Comparison of ENCODE assay signal across 34 cellular contexts in the genomic region with DNA sequence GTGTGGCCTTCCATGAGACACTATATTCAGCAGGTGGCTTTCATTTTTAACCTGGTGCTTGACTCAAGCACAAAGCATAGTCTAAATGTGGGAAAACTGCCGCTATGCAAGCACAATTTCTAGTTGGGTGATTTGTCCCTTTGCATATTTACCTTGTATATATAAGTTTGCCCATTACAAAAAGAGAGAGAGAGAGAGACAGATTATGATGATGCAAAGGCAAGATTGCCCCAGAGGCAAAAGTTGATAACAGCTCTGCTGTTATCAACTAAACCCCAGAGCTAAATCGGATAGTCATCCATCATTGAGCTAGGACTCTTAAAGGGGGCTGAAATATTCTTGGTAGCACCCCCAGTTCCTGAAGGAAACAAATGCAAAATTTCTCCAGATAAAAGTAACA.
"Had no signal": no experiment of that assay in that cellular context is flagged by ENCODE, and none has a peak within 500 bp of the region (broad histone marks: within the 10 kb centered on the region; RNA-seq: fewer than 3 reads in every experiment).

No MANE protein-coding gene starts in this region.

- H3K36me3 Mint-ChIP-seq: activated CD4-positive, alpha-beta memory T cell treated with anti-CD3 and anti-CD28 coated beads for 36 hours; activated CD8-positive, alpha-beta memory T cell treated with anti-CD3 and anti-CD28 coated beads, Interleukin-2, amount 10 ng/mL, durations not matched to agents 7 days and 5 days; activated naive CD8-positive, alpha-beta T cell had no signal

- H3K27me3 Mint-ChIP-seq: activated naive CD8-positive, alpha-beta T cell had no signal

- FAIRE-seq: astrocyte, bronchial epithelial cell, frontal cortex had no signal

- H3K27ac Mint-ChIP-seq: activated CD4-positive, alpha-beta memory T cell treated with anti-CD3 and anti-CD28 coated beads for 36 hours; activated CD4-positive, alpha-beta T cell treated with anti-CD3 and anti-CD28 coated beads for 36 hours; activated CD4-positive, alpha-beta T cell treated with anti-CD3 and anti-CD28 coated beads, Interleukin-2, amount 10 ng/mL, durations not matched to agents 24 days and 14 days; activated CD8-positive, alpha-beta memory T cell treated with anti-CD3 and anti-CD28 coated beads, Interleukin-2, amount 10 ng/mL, durations not matched to agents 7 days and 5 days; activated CD8-positive, alpha-beta T cell treated with anti-CD3 and anti-CD28 coated beads, Interleukin-2, amount 10 ng/mL, durations not matched to agents 7 days and 5 days; activated naive CD8-positive, alpha-beta T cell; activated T-cell treated with anti-CD3 and anti-CD28 coated beads, Interleukin-2, amount 50 U/mL, for 72 hours; dendritic cell treated with granulocyte-macrophage colony-stimulating factor and Interleukin-4, amounts not matched to agents 40 ng/mL and 50 ng/mL, for 4 days; endodermal cell; T-helper 17 cell; T-helper 2 cell treated with Interferon-gamma antibody and Interleukin-4, amounts not matched to agents 5 μg/mL and 100 μg/mL, for 36 hours had no signal

- H3K9me3 Mint-ChIP-seq: activated CD4-positive, alpha-beta memory T cell treated with anti-CD3 and anti-CD28 coated beads for 36 hours; activated CD4-positive, alpha-beta T cell treated with anti-CD3 and anti-CD28 coated beads, Interleukin-2, amount 10 ng/mL, durations not matched to agents 24 days and 14 days; activated T-cell treated with anti-CD3 and anti-CD28 coated beads, Interleukin-2, amount 50 U/mL, for 72 hours; central memory CD8-positive, alpha-beta T cell; dendritic cell treated with granulocyte-macrophage colony-stimulating factor and Interleukin-4, amounts not matched to agents 40 ng/mL and 50 ng/mL, for 4 days; endodermal cell; T-helper 2 cell treated with Interferon-gamma antibody and Interleukin-4, amounts not matched to agents 5 μg/mL and 100 μg/mL, for 36 hours had no signal

- H3K9me3 ChIP-seq: heart left ventricle had no signal

- H3K27me3 ChIP-seq: brain microvascular endothelial cell, dorsolateral prefrontal cortex, heart left ventricle had no signal

- H3K36me3 ChIP-seq: brain microvascular endothelial cell, heart left ventricle had no signal

- H3K4me1 Mint-ChIP-seq: activated CD4-positive, alpha-beta T cell treated with anti-CD3 and anti-CD28 coated beads for 36 hours; activated CD4-positive, alpha-beta T cell treated with anti-CD3 and anti-CD28 coated beads, Interleukin-2, amount 10 ng/mL, durations not matched to agents 24 days and 14 days; activated CD8-positive, alpha-beta memory T cell treated with anti-CD3 and anti-CD28 coated beads, Interleukin-2, amount 10 ng/mL, durations not matched to agents 7 days and 5 days; central memory CD8-positive, alpha-beta T cell; T-helper 17 cell had no signal

- H3K4me3 ChIP-seq: coronary artery, dorsolateral prefrontal cortex had no signal

- DNase-seq: activated CD4-positive, alpha-beta memory T cell treated with anti-CD3 and anti-CD28 coated beads for 36 hours; activated CD4-positive, alpha-beta T cell treated with anti-CD3 and anti-CD28 coated beads for 36 hours; activated CD4-positive, alpha-beta T cell treated with anti-CD3 and anti-CD28 coated beads, Interleukin-2, amount 10 ng/mL, durations not matched to agents 24 days and 14 days; activated CD4-positive, CD25-positive, alpha-beta regulatory T cell; activated CD4-positive, CD25-positive, alpha-beta regulatory T cell treated with anti-CD3 and anti-CD28 coated beads, Interleukin-2, amount 50 U/mL, for 72 hours; activated CD8-positive, alpha-beta memory T cell treated with anti-CD3 and anti-CD28 coated beads, Interleukin-2, amount 10 ng/mL, durations not matched to agents 7 days and 5 days; activated CD8-positive, alpha-beta memory T cell treated with anti-CD3 and anti-CD28 coated beads, Interleukin-2, amount 50 U/mL, for 4 hours; activated CD8-positive, alpha-beta T cell treated with anti-CD3 and anti-CD28 coated beads, Interleukin-2, amount 10 ng/mL, durations not matched to agents 7 days and 5 days; activated effector memory CD4-positive, alpha-beta T cell treated with Interleukin-2 at 50 U/mL for 16 hours; activated gamma-delta T cell treated with Interleukin-2 at 50 U/mL for 16 hours; activated naive CD4-positive, alpha-beta T cell treated with anti-CD3 and anti-CD28 coated beads, Interleukin-2, amount 50 U/mL, for 16 hours; activated naive CD4-positive, alpha-beta T cell treated with Interleukin-2 at 50 U/mL for 16 hours; activated T-cell treated with anti-CD3 and anti-CD28 coated beads, Interleukin-2, amount 50 U/mL, for 1 hour; activated T-cell treated with anti-CD3 and anti-CD28 coated beads, Interleukin-2, amount 50 U/mL, for 72 hours; amniotic stem cell; anterior cingulate cortex; brain microvascular endothelial cell; dorsolateral prefrontal cortex; effector memory CD4-positive, alpha-beta T cell; endodermal cell; foreskin fibroblast; glutamatergic neuron; heart left ventricle; T-helper 1 cell; T-helper 17 cell had no signal

- ATAC-seq: activated CD4-positive, alpha-beta T cell treated with anti-CD3 and anti-CD28 coated beads for 36 hours; activated CD8-positive, alpha-beta memory T cell treated with anti-CD3 and anti-CD28 coated beads, Interleukin-2, amount 10 ng/mL, durations not matched to agents 7 days and 5 days; activated CD8-positive, alpha-beta T cell treated with anti-CD3 and anti-CD28 coated beads, Interleukin-2, amount 10 ng/mL, durations not matched to agents 7 days and 5 days; activated T-cell treated with anti-CD3 and anti-CD28 coated beads, Interleukin-2, amount 50 U/mL, for 72 hours; esophagus mucosa; heart left ventricle; T-helper 17 cell had no signal

- H3K4me3 Mint-ChIP-seq: activated CD4-positive, alpha-beta memory T cell treated with anti-CD3 and anti-CD28 coated beads for 36 hours; activated CD4-positive, alpha-beta T cell treated with anti-CD3 and anti-CD28 coated beads for 36 hours; activated CD4-positive, alpha-beta T cell treated with anti-CD3 and anti-CD28 coated beads, Interleukin-2, amount 10 ng/mL, durations not matched to agents 24 days and 14 days; activated CD8-positive, alpha-beta memory T cell treated with anti-CD3 and anti-CD28 coated beads, Interleukin-2, amount 10 ng/mL, durations not matched to agents 7 days and 5 days; activated CD8-positive, alpha-beta T cell treated with anti-CD3 and anti-CD28 coated beads, Interleukin-2, amount 10 ng/mL, durations not matched to agents 7 days and 5 days; activated naive CD8-positive, alpha-beta T cell; activated T-cell treated with anti-CD3 and anti-CD28 coated beads, Interleukin-2, amount 50 U/mL, for 72 hours; central memory CD8-positive, alpha-beta T cell; dendritic cell treated with granulocyte-macrophage colony-stimulating factor and Interleukin-4, amounts not matched to agents 40 ng/mL and 50 ng/mL, for 4 days; endodermal cell; T-helper 17 cell; T-helper 2 cell treated with Interferon-gamma antibody and Interleukin-4, amounts not matched to agents 5 μg/mL and 100 μg/mL, for 36 hours had no signal

- H3K27ac ChIP-seq: brain microvascular endothelial cell, coronary artery, dorsolateral prefrontal cortex, heart left ventricle had no signal
